In the genomic region with DNA sequence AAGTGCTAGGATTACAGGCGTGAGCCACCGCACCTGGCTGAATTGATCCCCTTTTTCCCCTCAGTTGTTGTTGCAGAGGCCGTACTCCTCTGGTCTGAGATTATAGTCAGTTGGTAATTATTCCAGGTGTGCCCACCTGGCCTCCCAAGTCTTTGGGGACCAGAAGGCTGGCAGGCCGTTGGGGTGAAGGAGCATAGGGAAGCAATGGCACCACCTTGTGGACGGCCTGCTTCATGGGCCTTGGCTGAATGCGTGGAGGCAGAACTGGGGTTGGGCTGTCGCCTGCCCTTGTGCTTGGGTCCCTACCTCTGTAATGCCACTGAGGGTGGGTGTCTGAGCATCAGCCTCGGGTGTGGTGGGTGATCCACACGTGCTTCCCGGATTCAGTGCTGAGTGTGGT, we compare ENCODE assay signal across 8 cellular contexts.
A peak's percentile ranks its signal among the peaks of the same experiment; 100 is the strongest.
DNase-seq lines count a peak whose midpoint lies in the region; ATAC-seq and TF ChIP-seq lines count a peak whose summit lies in the region.

No MANE protein-coding gene starts in this region.

- no peak overlapping the region for H3K4me3 ChIP-seq in DND-41 (ENCODE audit: low read depth in 1 of 2, low read length in 2 of 2)
- H3K4me3 ChIP-seq in esophagus squamous epithelium = no peak overlapping the region
- H3K4me3 ChIP-seq in neural progenitor cell = no peak overlapping the region
- no peak overlapping the region for H3K4me3 ChIP-seq in thoracic aorta

- DNase-seq in DND-41 = peak; percentile 67
- peak; percentile 10 for DNase-seq in HFFc6
- peak; percentile 48 for DNase-seq in NOMO-1 treated with DMSO at 0.1 percent for 48 hours (lab: John Stamatoyannopoulos, UW; ENCODE audit: unreplicated experiment)
- DNase-seq in activated T-cell treated with anti-CD3 and anti-CD28 coated beads for 1 hour (ENCODE audit: low read depth) = peak; percentile 64
- DNase-seq in esophagus squamous epithelium (lab: John Stamatoyannopoulos, UW) = no peak
- DNase-seq in neural progenitor cell (ENCODE audit: low spot score) = peak; percentile 79
- no peak for DNase-seq in thoracic aorta (ENCODE audit: low spot score)
- no peak for DNase-seq in foreskin melanocyte

- no peaks in the 10 kb centered on the region; the same call in 1 of the 2 replicates for H3K27me3 Mint-ChIP-seq in HFFc6 (ENCODE audit: insufficient read depth)
- H3K27me3 Mint-ChIP-seq in neural progenitor cell (ENCODE audit: insufficient read depth, low read depth) = peaks cover 4% of the 10 kb centered on the region

- intact Hi-C loops in esophagus squamous epithelium (cut with DNase I) = loop anchor here (5.0 kb wide), 1 partner anchor 210 kb away; the partner anchor contains the start of gene GRK5

- H3K4me1 ChIP-seq in DND-41 (ENCODE audit: insufficient read depth, low read length) (no peaks in the 10 kb centered on the region), esophagus squamous epithelium (peaks cover 8 to 47% (median 31%) of the 10 kb centered on the region in 3 donors), neural progenitor cell (peaks cover 23% of the 10 kb centered on the region), thoracic aorta (ENCODE audit: control insufficient read depth in 1 of 2, low read depth in 2 of 2) (peaks cover 20 to 30% of the 10 kb centered on the region in 2 donors)

- no peaks in the 10 kb centered on the region for H3K36me3 Mint-ChIP-seq in HFFc6 (ENCODE audit: low read depth)
- no peaks in the 10 kb centered on the region for H3K36me3 Mint-ChIP-seq in neural progenitor cell

- H3K9me3 ChIP-seq in DND-41 (ENCODE audit: insufficient read depth, low read length, severe bottlenecking) = no peaks in the 10 kb centered on the region
- no peaks in the 10 kb centered on the region for H3K9me3 ChIP-seq in esophagus squamous epithelium
- H3K9me3 ChIP-seq in neural progenitor cell (ENCODE audit: low read depth) = no peaks in the 10 kb centered on the region
- H3K9me3 ChIP-seq in thoracic aorta = no peaks in the 10 kb centered on the region

- H3K27ac Mint-ChIP-seq in HFFc6 (no peak overlapping the region), neural progenitor cell (no peak overlapping the region)

- no peak overlapping the region for H3K9ac ChIP-seq in DND-41 (ENCODE audit: low read depth, low read length)
- H3K9ac ChIP-seq in neural progenitor cell = no peak overlapping the region

- TF ChIP-seq CTCF in DND-41 (IDR thresholded peaks at IDR 0.05; ENCODE audit: borderline replicate concordance, extremely low read depth, low read length, poor library complexity, severe bottlenecking) (peak; percentile 88), HFFc6 (IDR thresholded peaks at IDR 0.05) (peak; percentile 86), esophagus squamous epithelium (IDR thresholded peaks at IDR 0.05) (peak; percentile 39 to 88 (median 78)), neural progenitor cell (IDR thresholded peaks at IDR 0.05) (peak; percentile 84), thoracic aorta (IDR thresholded peaks at IDR 0.05) (peak; percentile 57)

- peak; percentile 85 for ATAC-seq in DND-41 (ENCODE audit: insufficient read depth, low read depth)
- no peak for ATAC-seq in thoracic aorta (ENCODE audit: insufficient number of reproducible peaks, low FRiP score, low read depth)

- no peaks in the 10 kb centered on the region for H3K36me3 ChIP-seq in DND-41 (ENCODE audit: insufficient read depth, low read length)
- H3K36me3 ChIP-seq in esophagus squamous epithelium = no peaks in the 10 kb centered on the region
- H3K36me3 ChIP-seq in neural progenitor cell = no peaks in the 10 kb centered on the region
- peaks cover 7% of the 10 kb centered on the region for H3K36me3 ChIP-seq in thoracic aorta

- H2AFZ ChIP-seq in DND-41 (ENCODE audit: low read depth, low read length) (no peak overlapping the region), neural progenitor cell (replicated peaks) (no peak overlapping the region)

- H3K27me3 ChIP-seq in DND-41 (ENCODE audit: insufficient read depth, low read length, poor library complexity) = no peaks in the 10 kb centered on the region
- no peaks in the 10 kb centered on the region for H3K27me3 ChIP-seq in esophagus squamous epithelium
- H3K27me3 ChIP-seq in neural progenitor cell = no peaks in the 10 kb centered on the region
- H3K27me3 ChIP-seq in thoracic aorta (replicated peaks; ENCODE audit: insufficient read depth) = no peaks in the 10 kb centered on the region

- no peak overlapping the region for H3K4me2 ChIP-seq in DND-41 (ENCODE audit: insufficient read depth, low read length)
- H3K4me2 ChIP-seq in neural progenitor cell = no peak overlapping the region

- H3K9me3 Mint-ChIP-seq in HFFc6 (no peaks in the 10 kb centered on the region), neural progenitor cell (no peaks in the 10 kb centered on the region)

- no peak for TF ChIP-seq POLR2A in esophagus squamous epithelium (IDR thresholded peaks at IDR 0.05)

- H3K79me2 ChIP-seq in DND-41 (ENCODE audit: insufficient read depth, low read length) = no peaks in the 10 kb centered on the region
- H3K79me2 ChIP-seq in neural progenitor cell (ENCODE audit: low read depth) = no peaks in the 10 kb centered on the region

- H3K4me1 Mint-ChIP-seq in HFFc6 (ENCODE audit: low read depth) (peaks cover 31% of the 10 kb centered on the region), neural progenitor cell (peaks cover 52% of the 10 kb centered on the region)

- WGBS in esophagus squamous epithelium, 2 donors = 43% methylated on average over 6 of the region's 10 CpGs; no CpG with 5 or more reads in 1 of the 2 donors

- H4K20me1 ChIP-seq in DND-41 (ENCODE audit: insufficient read depth, low read length) (peaks cover 6% of the 10 kb centered on the region), neural progenitor cell (ENCODE audit: low read depth) (no peaks in the 10 kb centered on the region)

- no peak overlapping the region for H3K27ac ChIP-seq in DND-41 (ENCODE audit: low read length)
- H3K27ac ChIP-seq in esophagus squamous epithelium = peak overlapping the region in 1 of 4 donors; percentile 31
- no peak overlapping the region for H3K27ac ChIP-seq in neural progenitor cell
- no peak overlapping the region for H3K27ac ChIP-seq in thoracic aorta

- H3K4me3 Mint-ChIP-seq in HFFc6 (no peak overlapping the region), neural progenitor cell (no peak overlapping the region)

- peaks cover 4% of the 10 kb centered on the region for H3F3A ChIP-seq in neural progenitor cell (ENCODE audit: low read depth)

Comparison
In these comparisons a context has a peak if more than half of its experiments do, and no peak if none do; other contexts are left out.
1. DNase-seq: peak in DND-41 (single experiment), HFFc6 (single experiment), NOMO-1 treated with DMSO at 0.1 percent for 48 hours (single experiment), activated T-cell treated with anti-CD3 and anti-CD28 coated beads for 1 hour (single experiment) and neural progenitor cell (single experiment); none in esophagus squamous epithelium (single experiment), thoracic aorta (single experiment) and foreskin melanocyte (single experiment).
2. Peak in every context shown above with its lines, with median percentiles within 50 percentile points of each other: CTCF ChIP-seq.